ENCODE assay signal across 25 cellular contexts in genomic region chr2:134883552-134884293, GRCh38.
"Had no signal": no experiment of that assay in that cellular context is flagged by ENCODE, and none has a peak within 500 bp of the region (broad histone marks: within the 10 kb centered on the region; RNA-seq: fewer than 3 reads in every experiment).

No MANE protein-coding gene starts in this region.

- DNase-seq: activated CD4-positive, alpha-beta T cell treated with anti-CD3 and anti-CD28 coated beads for 36 hours; activated CD4-positive, alpha-beta T cell treated with anti-CD3 and anti-CD28 coated beads, Interleukin-2, amount 50 U/mL, for 1 hour; activated CD4-positive, alpha-beta T cell treated with anti-CD3 and anti-CD28 coated beads, Interleukin-2, amount 50 U/mL, for 48 hours; activated CD4-positive, CD25-positive, alpha-beta regulatory T cell; activated CD4-positive, CD25-positive, alpha-beta regulatory T cell treated with anti-CD3 and anti-CD28 coated beads, Interleukin-2, amount 50 U/mL, for 72 hours; activated CD8-positive, alpha-beta memory T cell treated with anti-CD3 and anti-CD28 coated beads for 24 hours; activated CD8-positive, alpha-beta T cell treated with anti-CD3 and anti-CD28 coated beads for 36 hours; activated effector memory CD4-positive, alpha-beta T cell treated with Interleukin-2 at 50 U/mL for 16 hours; activated gamma-delta T cell treated with Interleukin-2 at 50 U/mL for 16 hours; activated naive CD4-positive, alpha-beta T cell treated with anti-CD3 and anti-CD28 coated beads, Interleukin-2, amount 50 U/mL, for 16 hours; activated naive CD4-positive, alpha-beta T cell treated with Interleukin-2 at 50 U/mL for 16 hours; activated T-cell treated with anti-CD3 and anti-CD28 coated beads, Interleukin-2, amount 50 U/mL, for 4 hours; amniotic stem cell; anterior cingulate cortex; caudate nucleus; cortex of kidney; dermis blood vessel endothelial cell; effector CD4-positive, alpha-beta T cell; effector memory CD8-positive, alpha-beta T cell; erythroblast; foreskin melanocyte; heart right ventricle; T-helper 2 cell had no signal

- FAIRE-seq: astrocyte, colon had no signal
